In the genomic region with DNA sequence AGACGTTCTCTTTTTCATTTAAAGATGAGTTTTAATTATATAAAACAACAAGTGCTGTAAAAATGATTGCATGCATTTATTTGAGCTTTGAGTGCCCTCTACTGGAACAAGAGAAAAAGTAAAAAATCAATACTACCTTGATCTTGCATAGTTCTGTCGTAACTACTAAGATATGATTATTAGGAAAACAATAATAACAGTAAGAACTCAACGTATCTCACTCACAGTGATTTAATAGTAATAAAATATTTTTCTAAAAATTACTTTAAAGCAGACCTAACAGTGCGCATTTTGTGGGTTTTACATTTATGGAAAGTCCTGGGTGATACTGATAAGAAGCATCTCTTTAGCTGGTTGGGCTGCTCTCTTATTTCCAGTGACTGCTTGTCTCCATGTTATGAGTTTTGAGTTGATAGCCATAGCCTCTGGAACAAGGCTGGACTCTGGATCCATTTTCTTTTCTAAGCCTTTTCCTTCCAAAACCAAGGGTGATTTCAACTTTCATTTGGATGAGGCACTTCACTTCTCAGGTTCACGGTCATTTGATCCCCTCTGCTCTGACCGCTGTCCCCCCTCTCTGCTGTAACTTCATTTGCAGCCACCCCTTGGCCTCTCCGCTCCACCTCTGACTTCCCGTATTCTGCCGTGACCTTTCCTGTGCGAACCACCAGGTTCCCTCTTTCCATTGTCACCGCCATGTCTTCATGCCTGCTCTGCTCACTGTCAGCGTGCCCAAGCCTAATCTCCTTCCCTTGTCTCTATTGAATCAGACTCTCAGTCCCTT, we compare ENCODE assay signal across 9 cellular contexts. TPM values are rescaled to one million over a fixed set of nuclear protein-coding genes. Genes with fewer than 3 reads are reported as not detected.
A peak's percentile ranks its signal among the peaks of the same experiment; 100 is the strongest.
DNase-seq lines count a peak whose midpoint lies in the region; ATAC-seq, FAIRE-seq and TF ChIP-seq lines count a peak whose summit lies in the region.
"Had no signal": no experiment of that assay in that cellular context is flagged by ENCODE, and none has a peak within 500 bp of the region (broad histone marks: within the 10 kb centered on the region; RNA-seq: fewer than 3 reads in every experiment).

No MANE protein-coding gene starts in this region.

- peaks cover 3% of the 10 kb centered on the region for H3K36me3 ChIP-seq in OCI-LY3 (replicated peaks; ENCODE audit: low read depth, low read length)

- H3K27me3 ChIP-seq in OCI-LY3 (ENCODE audit: low read depth, low read length) = peaks cover 30% of the 10 kb centered on the region

- no peaks in the 10 kb centered on the region for H3K36me3 Mint-ChIP-seq in activated naive CD4-positive, alpha-beta T cell treated with anti-CD3 and anti-CD28 coated beads, Interleukin-2, amount 50 U/mL, for 72 hours

- no peaks in the 10 kb centered on the region for H3K79me2 ChIP-seq in OCI-LY3 (ENCODE audit: low read length)

- H3K9me3 Mint-ChIP-seq in activated naive CD4-positive, alpha-beta T cell treated with anti-CD3 and anti-CD28 coated beads, Interleukin-2, amount 50 U/mL, for 72 hours = peaks cover 0 to 10% of the 10 kb centered on the region in 2 donors

- H3K27ac Mint-ChIP-seq in activated naive CD4-positive, alpha-beta T cell treated with anti-CD3 and anti-CD28 coated beads, Interleukin-2, amount 50 U/mL, for 72 hours = no peak overlapping the region

- TF ChIP-seq CTCF in D721Med (IDR thresholded peaks at IDR 0.05; ENCODE audit: insufficient read depth, missing control alignments) = peak; percentile 45
- peak; percentile 63 for TF ChIP-seq CTCF in OCI-LY3 (IDR thresholded peaks at IDR 0.05; ENCODE audit: low read depth, low read length)
- peak; percentile 31 for TF ChIP-seq CTCF in foreskin fibroblast (IDR thresholded peaks at IDR 0.05; ENCODE audit: low read depth, low read length)

- H3K9me3 ChIP-seq in OCI-LY3 (ENCODE audit: insufficient read depth, low read length) = no peaks in the 10 kb centered on the region

- peak; percentile 7 for ATAC-seq in GM21576 (IDR thresholded peaks at IDR 0.05; ENCODE audit: unreplicated experiment)
- ATAC-seq in activated naive CD4-positive, alpha-beta T cell treated with anti-CD3 and anti-CD28 coated beads, Interleukin-2, amount 50 U/mL, for 72 hours = no peak

- H3K9ac ChIP-seq in OCI-LY3 (ENCODE audit: low read length) = no peak overlapping the region

- FAIRE-seq in D721Med (lab: Jason Lieb, UNC) = no peak

- H3K4me2 ChIP-seq in OCI-LY3 (ENCODE audit: low read length) = peak overlapping the region; percentile 61

- H3K4me3 ChIP-seq in OCI-LY3 (ENCODE audit: low read length) (no peak overlapping the region), foreskin fibroblast (ENCODE audit: low read depth in 1 of 2, low read length in 2 of 2) (no peak overlapping the region)

- no peak overlapping the region for H3K27ac ChIP-seq in OCI-LY3 (ENCODE audit: low read length)
- H3K27ac ChIP-seq: epithelial cell of prostate had no signal

- DNase-seq in D721Med (ENCODE audit: insufficient read length, low spot score) (no peak), foreskin fibroblast (peak in 1 of 2 donors; percentile 47), AG20443 (ENCODE audit: low spot score) (no peak), NCI-H345 treated with DMSO at 0.1 percent for 48 hours (lab: John Stamatoyannopoulos, UW; ENCODE audit: unreplicated experiment) (no peak)
- no peak for DNase-seq in activated naive CD4-positive, alpha-beta T cell treated with anti-CD3 and anti-CD28 coated beads, Interleukin-2, amount 50 U/mL, for 72 hours (ENCODE audit: low spot score in 2 of 2)
- DNase-seq in activated CD8-positive, alpha-beta memory T cell treated with anti-CD3 and anti-CD28 coated beads for 24 hours = no peak

- H4K20me1 ChIP-seq in OCI-LY3 (ENCODE audit: insufficient read depth, low read length) = no peaks in the 10 kb centered on the region

- H3K4me1 ChIP-seq in OCI-LY3 (ENCODE audit: low read length) = peaks cover 28% of the 10 kb centered on the region

- no peak overlapping the region for H2AFZ ChIP-seq in OCI-LY3 (ENCODE audit: low read depth, low read length)

RNA-seq across cellular contexts. Expression of a gene that starts 29.6 kb away (rescaled TPM):
- under 1 TPM; 0.12 to 0.77 TPM for total RNA-seq in activated naive CD4-positive, alpha-beta T cell treated with anti-CD3 and anti-CD28 coated beads, Interleukin-2, amount 50 U/mL, for 72 hours
